17 cellular contexts compared by ENCODE assay signal in the genomic region with DNA sequence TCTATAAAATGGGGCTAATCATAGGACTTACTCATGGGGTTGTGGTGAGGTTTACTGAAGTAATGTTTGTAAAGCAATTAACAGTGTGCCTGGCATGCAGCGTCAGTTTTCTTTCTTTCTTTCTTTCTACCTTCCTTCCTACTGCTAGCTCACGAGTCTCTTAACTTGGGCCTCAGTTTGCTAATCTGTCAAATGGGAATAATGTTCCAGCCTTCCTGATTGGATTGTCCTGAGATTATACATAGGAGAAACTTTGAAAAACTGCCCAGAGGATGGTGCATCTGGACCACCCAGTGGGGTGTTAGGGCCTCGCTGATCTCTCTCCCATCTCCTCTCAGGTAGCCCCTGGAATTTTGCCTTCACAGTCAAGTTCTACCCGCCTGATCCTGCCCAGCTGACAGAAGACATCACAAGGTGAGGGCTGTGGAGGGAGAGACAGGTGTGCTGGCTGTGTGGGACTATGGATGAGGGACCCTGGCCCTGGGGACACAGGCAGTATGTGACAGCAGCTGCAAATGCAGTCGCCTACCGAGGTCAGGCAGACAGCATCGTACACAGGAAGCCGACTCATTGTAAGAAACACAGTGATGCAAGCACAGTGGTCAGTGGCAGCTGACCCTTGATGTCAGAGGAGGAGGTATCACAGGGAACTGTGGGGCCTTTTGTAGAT. TPM values are rescaled to one million over a fixed set of nuclear protein-coding genes. Genes with fewer than 3 reads are reported as not detected.
DNase-seq lines count a peak whose midpoint lies in the region; ATAC-seq and TF ChIP-seq lines count a peak whose summit lies in the region.
"Had no signal": no experiment of that assay in that cellular context is flagged by ENCODE, and none has a peak within 500 bp of the region (broad histone marks: within the 10 kb centered on the region; RNA-seq: fewer than 3 reads in every experiment).

No MANE protein-coding gene starts in this region.

- H3K4me1 Mint-ChIP-seq in CD14-positive monocyte = peaks cover 8% of the 10 kb centered on the region
- no peaks in the 10 kb centered on the region for H3K4me1 Mint-ChIP-seq in CD8-positive, alpha-beta T cell (ENCODE audit: low read depth)
- H3K4me1 Mint-ChIP-seq: activated CD4-positive, alpha-beta T cell treated with anti-CD3 and anti-CD28 coated beads, Interleukin-2, amount 10 ng/mL, durations not matched to agents 7 days and 5 days; CD4-positive, alpha-beta memory T cell; immature natural killer cell; T-cell had no signal

- H3K4me3 Mint-ChIP-seq in CD14-positive monocyte = no peak overlapping the region
- no peak overlapping the region for H3K4me3 Mint-ChIP-seq in CD8-positive, alpha-beta T cell
- H3K4me3 Mint-ChIP-seq: activated CD4-positive, alpha-beta T cell treated with anti-CD3 and anti-CD28 coated beads, Interleukin-2, amount 10 ng/mL, durations not matched to agents 7 days and 5 days; CD4-positive, alpha-beta memory T cell; immature natural killer cell; T-cell had no signal

- POLR2A ChIA-PET in CD8-positive, alpha-beta T cell (lab: Charles Lee) = no interaction called here

- TF ChIP-seq CTCF in CD14-positive monocyte (IDR thresholded peaks at IDR 0.05) (no peak), cardiac fibroblast (IDR thresholded peaks at IDR 0.05; ENCODE audit: low read depth, low read length) (no peak), psoas muscle (IDR thresholded peaks at IDR 0.05) (no peak)
- no peak for TF ChIP-seq CTCF in CD8-positive, alpha-beta T cell (IDR thresholded peaks at IDR 0.05)

- ATAC-seq in CD8-positive, alpha-beta T cell = no peak
- no peak for ATAC-seq in psoas muscle
- ATAC-seq: mucosa of descending colon, T-cell had no signal

- no peaks in the 10 kb centered on the region for H3K27me3 ChIP-seq in CD8-positive, alpha-beta T cell (ENCODE audit: insufficient read depth, low read length)
- no peaks in the 10 kb centered on the region for H3K27me3 ChIP-seq in psoas muscle (ENCODE audit: insufficient read depth in 3 of 3, low read length in 2 of 3)

- peak overlapping the region in 4 of 7 donors; percentile 25 to 77 (median 47) for H3K27ac Mint-ChIP-seq in CD14-positive monocyte
- no peak overlapping the region for H3K27ac Mint-ChIP-seq in CD8-positive, alpha-beta T cell
- H3K27ac Mint-ChIP-seq: activated CD4-positive, alpha-beta T cell treated with anti-CD3 and anti-CD28 coated beads, Interleukin-2, amount 10 ng/mL, durations not matched to agents 7 days and 5 days; immature natural killer cell; T-cell had no signal

- intact Hi-C loops in CD14-positive monocyte (cut with micrococcal nuclease) (no loop called here), psoas muscle (cut with DNase I) (no loop called here)
- intact Hi-C loops in CD8-positive, alpha-beta T cell (cut with DNase I, micrococcal nuclease) = no loop called here

- no peak overlapping the region for H3K27ac ChIP-seq in CD8-positive, alpha-beta T cell (ENCODE audit: low read depth, low read length)
- no peak overlapping the region for H3K27ac ChIP-seq in psoas muscle
- H3K27ac ChIP-seq: PC-9 had no signal

- H3K4me1 ChIP-seq in CD8-positive, alpha-beta T cell (ENCODE audit: insufficient read depth, low read length) = no peaks in the 10 kb centered on the region
- H3K4me1 ChIP-seq in psoas muscle = no peaks in the 10 kb centered on the region

- no peaks in the 10 kb centered on the region for H3K9me3 Mint-ChIP-seq in CD14-positive monocyte
- H3K9me3 Mint-ChIP-seq in CD8-positive, alpha-beta T cell = no peaks in the 10 kb centered on the region
- H3K9me3 Mint-ChIP-seq: activated CD4-positive, alpha-beta T cell treated with anti-CD3 and anti-CD28 coated beads, Interleukin-2, amount 10 ng/mL, durations not matched to agents 7 days and 5 days; CD4-positive, alpha-beta memory T cell; immature natural killer cell; T-cell had no signal

- H3K36me3 Mint-ChIP-seq in CD14-positive monocyte = no peaks in the 10 kb centered on the region
- no peaks in the 10 kb centered on the region for H3K36me3 Mint-ChIP-seq in CD8-positive, alpha-beta T cell
- H3K36me3 Mint-ChIP-seq: CD4-positive, alpha-beta memory T cell; immature natural killer cell; T-cell had no signal

- no peaks in the 10 kb centered on the region for H3K36me3 ChIP-seq in CD8-positive, alpha-beta T cell (ENCODE audit: insufficient read depth, low read length)
- no peaks in the 10 kb centered on the region for H3K36me3 ChIP-seq in psoas muscle (ENCODE audit: insufficient read depth in 1 of 2, low read depth in 1 of 2)

- CTCF ChIA-PET in CD8-positive, alpha-beta T cell (lab: Charles Lee) = interaction anchor here (0.8 kb wide), 1 partner anchor 187 kb away, joined by 3 read pairs; no protein-coding TSS in a partner anchor

- no peaks in the 10 kb centered on the region for H3K9me3 ChIP-seq in CD8-positive, alpha-beta T cell (ENCODE audit: low read length)
- no peaks in the 10 kb centered on the region for H3K9me3 ChIP-seq in psoas muscle
- H3K9me3 ChIP-seq: mucosa of descending colon had no signal

- WGBS in psoas muscle, 3 donors = 78 to 80% (median 79%) methylated on average over 8 of the region's 8 CpGs

- H3K27me3 Mint-ChIP-seq in CD14-positive monocyte (ENCODE audit: low read depth in 3 of 3) = peaks cover 3 to 7% (median 5%) of the 10 kb centered on the region in 3 donors
- peaks cover 2% of the 10 kb centered on the region for H3K27me3 Mint-ChIP-seq in CD8-positive, alpha-beta T cell (ENCODE audit: low read depth)
- H3K27me3 Mint-ChIP-seq: activated CD4-positive, alpha-beta T cell treated with anti-CD3 and anti-CD28 coated beads, Interleukin-2, amount 10 ng/mL, durations not matched to agents 7 days and 5 days; CD4-positive, alpha-beta memory T cell had no signal

- H3K4me3 ChIP-seq in cardiac fibroblast (replicated peaks in 1 of 2; ENCODE audit: low read depth in 2 of 2, low read length in 2 of 2) (no peak overlapping the region), psoas muscle (no peak overlapping the region)
- no peak overlapping the region for H3K4me3 ChIP-seq in CD8-positive, alpha-beta T cell (ENCODE audit: low read depth, low read length)
- H3K4me3 ChIP-seq: mucosa of descending colon, PC-9 had no signal

- DNase-seq in CD14-positive monocyte (ENCODE audit: low spot score) (peak; percentile 64), LHCN-M2 (ENCODE audit: low read depth) (peak; percentile 85), cardiac fibroblast (ENCODE audit: low read depth in 2 of 2) (peak; percentile 68 to 84), myocyte (ENCODE audit: low read depth) (peak; percentile 65), NCI-H345 treated with DMSO at 0.1 percent for 48 hours (lab: John Stamatoyannopoulos, UW; ENCODE audit: unreplicated experiment) (no peak), NCI-H446 treated with DMSO at 0.1 percent for 48 hours (lab: John Stamatoyannopoulos, UW) (no peak), psoas muscle (no peak)
- no peak for DNase-seq in CD8-positive, alpha-beta T cell
- DNase-seq: activated CD4-positive, alpha-beta T cell treated with anti-CD3 and anti-CD28 coated beads, Interleukin-2, amount 10 ng/mL, durations not matched to agents 7 days and 5 days; activated gamma-delta T cell; CD4-positive, alpha-beta memory T cell; immature natural killer cell; mucosa of descending colon; NCI-H2227 treated with DMSO at 0.1 percent for 48 hours; PC-9; retina; T-cell had no signal

RNA-seq across cellular contexts. Expression of a gene that starts 27.5 kb away (rescaled TPM):
- polyA plus RNA-seq in CD14-positive monocyte = not detected
- 12.1 and 12.8 TPM in 2 replicates for total RNA-seq in LHCN-M2 (2014; rRNA removed)
- polyA plus RNA-seq in LHCN-M2 (2012) = 24.4 TPM
- total RNA-seq in myocyte = 8.3 and 8.8 TPM in 2 replicates
- 28.2 TPM for polyA plus RNA-seq in myocyte (2012)
- total RNA-seq in CD8-positive, alpha-beta T cell = under 1 TPM in 1 of 2 experiments, not detected in 1; 0.30 TPM
- 10 to 100 TPM in 2 of 4 donors, 1 to 10 TPM in 2; 9.1 to 24.1 (median 9.9) TPM for total RNA-seq in psoas muscle
- 1 to 10 TPM; 4.2 to 4.9 (median 4.2) TPM for polyA plus RNA-seq in psoas muscle
- polyA plus RNA-seq: CD4-positive, alpha-beta memory T cell; immature natural killer cell had no signal

RNA-seq across cellular contexts. Expression of a gene that starts 54.2 kb away (rescaled TPM):
- polyA plus RNA-seq in CD14-positive monocyte (10 to 100 TPM; 45.2 to 48.8 TPM), psoas muscle (10 to 100 TPM; 20.3 to 29.6 (median 24.5) TPM)
- total RNA-seq in LHCN-M2 (2014; rRNA removed) (26.6 and 29.1 TPM in 2 replicates), myocyte (34.1 and 36.2 TPM in 2 replicates), psoas muscle (10 to 100 TPM; 13.4 to 25.8 (median 14.1) TPM)
- polyA plus RNA-seq in LHCN-M2 (2012) = 22.5 TPM
- 33.1 TPM for polyA plus RNA-seq in myocyte (2012)
- total RNA-seq in CD8-positive, alpha-beta T cell = 10 to 100 TPM; 26.9 to 27.8 TPM

Comparison
In these comparisons a context has a peak if more than half of its experiments do, and no peak if none do; other contexts are left out.
1. DNase-seq: peak in CD14-positive monocyte (single experiment), LHCN-M2 (single experiment), cardiac fibroblast (2 of 2) and myocyte (single experiment); none in NCI-H345 treated with DMSO at 0.1 percent for 48 hours (single experiment), CD8-positive, alpha-beta T cell (0 of 7), NCI-H446 treated with DMSO at 0.1 percent for 48 hours (single experiment) and psoas muscle (0 of 2).